In genomic region chr17:10628756-10629155, GRCh38 we compare ENCODE assay signal across 1 cellular context.
TF ChIP-seq lines count a peak whose summit lies in the region.

No MANE protein-coding gene starts in this region.

TF ChIP-seq in HCT116, 20 proteins besides CTCF, POLR2A, EP300 and RAD21 (continued from another document):
- TF ChIP-seq, protein P1, sequence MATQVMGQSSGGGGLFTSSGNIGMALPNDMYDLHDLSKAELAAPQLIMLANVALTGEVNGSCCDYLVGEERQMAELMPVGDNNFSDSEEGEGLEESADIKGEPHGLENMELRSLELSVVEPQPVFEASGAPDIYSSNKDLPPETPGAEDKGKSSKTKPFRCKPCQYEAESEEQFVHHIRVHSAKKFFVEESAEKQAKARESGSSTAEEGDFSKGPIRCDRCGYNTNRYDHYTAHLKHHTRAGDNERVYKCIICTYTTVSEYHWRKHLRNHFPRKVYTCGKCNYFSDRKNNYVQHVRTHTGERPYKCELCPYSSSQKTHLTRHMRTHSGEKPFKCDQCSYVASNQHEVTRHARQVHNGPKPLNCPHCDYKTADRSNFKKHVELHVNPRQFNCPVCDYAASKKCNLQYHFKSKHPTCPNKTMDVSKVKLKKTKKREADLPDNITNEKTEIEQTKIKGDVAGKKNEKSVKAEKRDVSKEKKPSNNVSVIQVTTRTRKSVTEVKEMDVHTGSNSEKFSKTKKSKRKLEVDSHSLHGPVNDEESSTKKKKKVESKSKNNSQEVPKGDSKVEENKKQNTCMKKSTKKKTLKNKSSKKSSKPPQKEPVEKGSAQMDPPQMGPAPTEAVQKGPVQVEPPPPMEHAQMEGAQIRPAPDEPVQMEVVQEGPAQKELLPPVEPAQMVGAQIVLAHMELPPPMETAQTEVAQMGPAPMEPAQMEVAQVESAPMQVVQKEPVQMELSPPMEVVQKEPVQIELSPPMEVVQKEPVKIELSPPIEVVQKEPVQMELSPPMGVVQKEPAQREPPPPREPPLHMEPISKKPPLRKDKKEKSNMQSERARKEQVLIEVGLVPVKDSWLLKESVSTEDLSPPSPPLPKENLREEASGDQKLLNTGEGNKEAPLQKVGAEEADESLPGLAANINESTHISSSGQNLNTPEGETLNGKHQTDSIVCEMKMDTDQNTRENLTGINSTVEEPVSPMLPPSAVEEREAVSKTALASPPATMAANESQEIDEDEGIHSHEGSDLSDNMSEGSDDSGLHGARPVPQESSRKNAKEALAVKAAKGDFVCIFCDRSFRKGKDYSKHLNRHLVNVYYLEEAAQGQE (IDR thresholded peaks at IDR 0.05; ENCODE audit: low read depth) = no peak
- no peak for TF ChIP-seq POLR2AphosphoS5 (IDR thresholded peaks at IDR 0.05; ENCODE audit: low read depth, low read length)
- TF ChIP-seq TCF7L2 (IDR thresholded peaks at IDR 0.05; ENCODE audit: borderline replicate concordance, extremely low read depth, insufficient read depth, insufficient read length) = no peak
- no peak for TF ChIP-seq SRF (IDR thresholded peaks at IDR 0.05; ENCODE audit: low read depth)
TF ChIP-seq in HCT116: peak in this region for 0.
